In genomic region chr2:69514406-69514805, GRCh38 we compare ENCODE assay signal across 10 cellular contexts.
DNase-seq lines count a peak whose midpoint lies in the region; ATAC-seq and TF ChIP-seq lines count a peak whose summit lies in the region.
"Had no signal": no experiment of that assay in that cellular context is flagged by ENCODE, and none has a peak within 500 bp of the region (broad histone marks: within the 10 kb centered on the region; RNA-seq: fewer than 3 reads in every experiment).

No MANE protein-coding gene starts in this region.

- H3K36me3 Mint-ChIP-seq in chondrocyte (ENCODE audit: low read depth), result peaks cover 45% of the 10 kb centered on the region

- peaks cover 15% of the 10 kb centered on the region for H3K4me1 Mint-ChIP-seq in chondrocyte (ENCODE audit: low read depth)

- CTCF ChIA-PET in AG04449 (lab: Yijun Ruan, JAX) (interaction anchor here (0.8 to 3.2 kb wide), 6 partner anchors 8 to 200 kb away, joined by 3 to 12 read pairs (median 6); no protein-coding TSS in a partner anchor), GM10248 (lab: Yijun Ruan, JAX) (interaction anchor here (0.9 to 3.1 kb wide), 4 partner anchors 11 to 51 kb away, joined by 3 to 10 read pairs (median 4); no protein-coding TSS in a partner anchor)

- POLR2A ChIA-PET in AG04449 (lab: Yijun Ruan, JAX), result no interaction called here
- POLR2A ChIA-PET in GM10248 (lab: Yijun Ruan, JAX), result no interaction called here

- peaks cover 4% of the 10 kb centered on the region for H3K9me3 Mint-ChIP-seq in chondrocyte (ENCODE audit: low read depth)

- H3K36me3 ChIP-seq in lung (ENCODE audit: control insufficient read depth in 2 of 2, insufficient read depth in 2 of 2, low read length in 2 of 2), result peaks cover 39 to 41% of the 10 kb centered on the region in 2 donors

- WGBS in lung, 2 donors, result 89 to 97% methylated on average over 2 of the region's 2 CpGs

- peak overlapping the region; percentile 84 for H3K27ac Mint-ChIP-seq in chondrocyte (ENCODE audit: unreplicated experiment)

- TF ChIP-seq CTCF in AG04449 (IDR thresholded peaks at IDR 0.05; ENCODE audit: insufficient read depth, low read length, missing control alignments) (peak; percentile 16), HFF-Myc (IDR thresholded peaks at IDR 0.05; ENCODE audit: low read depth, low read length, missing control alignments) (no peak), chondrocyte (IDR thresholded peaks at IDR 0.05) (peak; percentile 42), lung (IDR thresholded peaks at IDR 0.05; ENCODE audit: control extremely low read depth, extremely low read depth) (no peak), GM10248 (IDR thresholded peaks at IDR 0.05; ENCODE audit: control extremely low read depth, extremely low read depth, low read depth, missing control alignments) (no peak)

- no peak overlapping the region for H3K27ac ChIP-seq in lung (ENCODE audit: low read depth in 1 of 2, low read length in 1 of 2)
- H3K27ac ChIP-seq: psoas muscle, upper lobe of left lung had no signal

- ATAC-seq in lung (ENCODE audit: insufficient read depth, low FRiP score), result no peak
- ATAC-seq in HG03342 (IDR thresholded peaks at IDR 0.05; ENCODE audit: unreplicated experiment), result no peak
- ATAC-seq in GM18907 (IDR thresholded peaks at IDR 0.05; ENCODE audit: unreplicated experiment), result no peak
- no peak for ATAC-seq in GM21528 (IDR thresholded peaks at IDR 0.05; ENCODE audit: low FRiP score, unreplicated experiment)

- DNase-seq in AG04449 (ENCODE audit: low read depth, low spot score) (peak; percentile 37), HFF-Myc (ENCODE audit: extremely low read depth, low read depth) (peak; percentile 27), chondrocyte (ENCODE audit: low spot score) (no peak), lung (ENCODE audit: low spot score) (peak; percentile 29), GM10248 (ENCODE audit: extremely low spot score) (no peak)
- DNase-seq: psoas muscle had no signal

- no peaks in the 10 kb centered on the region for H3K9me3 ChIP-seq in lung (ENCODE audit: control insufficient read depth in 2 of 2, insufficient read depth in 1 of 2, low read length in 1 of 2)
- H3K9me3 ChIP-seq: psoas muscle, upper lobe of left lung had no signal

- H3K27me3 ChIP-seq in lung (ENCODE audit: control insufficient read depth, insufficient read depth), result no peaks in the 10 kb centered on the region
- H3K27me3 ChIP-seq: upper lobe of left lung had no signal

- peaks cover 4 to 5% of the 10 kb centered on the region in 2 donors for H3K4me1 ChIP-seq in lung (ENCODE audit: control insufficient read depth in 2 of 2, insufficient read depth in 2 of 2, low read length in 2 of 2)
- H3K4me1 ChIP-seq: psoas muscle had no signal

- no peaks in the 10 kb centered on the region for H3K27me3 Mint-ChIP-seq in chondrocyte (ENCODE audit: low read depth)

- no peak overlapping the region for H3K4me3 Mint-ChIP-seq in chondrocyte (ENCODE audit: unreplicated experiment)

- H3K4me3 ChIP-seq in AG04449 (ENCODE audit: low read depth, low read length), result no peak overlapping the region
- H3K4me3 ChIP-seq in HFF-Myc (replicated peaks; ENCODE audit: low read depth, low read length), result no peak overlapping the region
- H3K4me3 ChIP-seq in lung, result no peak overlapping the region
- H3K4me3 ChIP-seq: psoas muscle, upper lobe of left lung had no signal

Comparison
In these comparisons a context has a peak if more than half of its experiments do, and no peak if none do; other contexts are left out.
1. DNase-seq: peak in AG04449 (single experiment), HFF-Myc (single experiment) and lung (single experiment); none in chondrocyte (single experiment) and GM10248 (single experiment).
2. CTCF ChIP-seq: peak in AG04449 (single experiment) and chondrocyte (single experiment); none in HFF-Myc (single experiment), lung (single experiment) and GM10248 (single experiment).